ENCODE assay signal across 1 cellular context in the genomic region with DNA sequence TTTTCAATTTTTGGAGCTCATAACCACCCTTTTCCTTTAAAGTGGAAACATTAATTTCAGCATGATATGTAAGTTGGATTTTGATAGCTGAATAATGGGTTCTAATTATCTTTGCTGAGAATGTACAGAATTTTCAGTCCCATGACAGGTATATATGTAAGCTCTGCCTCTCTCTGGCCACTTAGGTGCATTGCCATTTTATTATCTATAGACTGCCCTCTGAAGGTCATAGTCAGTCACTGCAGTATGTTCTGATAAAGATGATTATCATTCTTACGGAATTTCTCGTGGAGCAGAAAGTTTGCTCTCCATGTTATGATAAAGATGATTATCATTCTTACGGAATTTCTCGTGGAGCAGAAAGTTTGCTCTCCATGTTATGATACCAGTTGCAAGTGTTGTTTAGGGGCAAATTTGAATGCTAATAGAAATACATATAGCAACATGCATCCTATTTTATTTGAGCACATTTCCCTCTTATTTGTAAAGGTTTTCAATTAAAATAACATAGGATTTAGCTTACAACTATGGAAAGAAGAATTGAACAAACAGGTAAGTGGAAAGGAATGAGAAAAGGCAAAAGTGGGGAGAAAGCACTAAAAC.
A peak's percentile ranks its signal among the peaks of the same experiment; 100 is the strongest.
TF ChIP-seq lines count a peak whose summit lies in the region.

No MANE protein-coding gene starts in this region.

TF ChIP-seq in HepG2, 621 proteins besides CTCF, POLR2A, EP300 and RAD21 (continues in another document):
- no peak for TF ChIP-seq ZC3H4 (CRISPR knock-in tag; IDR thresholded peaks at IDR 0.05; ENCODE audit: borderline replicate concordance)
- TF ChIP-seq, protein P1, sequence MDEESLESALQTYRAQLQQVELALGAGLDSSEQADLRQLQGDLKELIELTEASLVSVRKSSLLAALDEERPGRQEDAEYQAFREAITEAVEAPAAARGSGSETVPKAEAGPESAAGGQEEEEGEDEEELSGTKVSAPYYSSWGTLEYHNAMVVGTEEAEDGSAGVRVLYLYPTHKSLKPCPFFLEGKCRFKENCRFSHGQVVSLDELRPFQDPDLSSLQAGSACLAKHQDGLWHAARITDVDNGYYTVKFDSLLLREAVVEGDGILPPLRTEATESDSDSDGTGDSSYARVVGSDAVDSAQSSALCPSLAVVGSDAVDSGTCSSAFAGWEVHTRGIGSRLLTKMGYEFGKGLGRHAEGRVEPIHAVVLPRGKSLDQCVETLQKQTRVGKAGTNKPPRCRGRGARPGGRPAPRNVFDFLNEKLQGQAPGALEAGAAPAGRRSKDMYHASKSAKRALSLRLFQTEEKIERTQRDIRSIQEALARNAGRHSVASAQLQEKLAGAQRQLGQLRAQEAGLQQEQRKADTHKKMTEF (CRISPR knock-in tag; IDR thresholded peaks at IDR 0.05) = 0 out of 2 replicates have a peak, but pooled peaks have one; percentile 40
- TF ChIP-seq ZNF761 (CRISPR knock-in tag; conservative IDR thresholded peaks at IDR 0.05) = 0 out of 2 replicates have a peak, but pooled peaks have one; percentile 45
- peak; percentile 22 for TF ChIP-seq MED1 (CRISPR knock-in tag; IDR thresholded peaks at IDR 0.05)
- TF ChIP-seq, protein P2, sequence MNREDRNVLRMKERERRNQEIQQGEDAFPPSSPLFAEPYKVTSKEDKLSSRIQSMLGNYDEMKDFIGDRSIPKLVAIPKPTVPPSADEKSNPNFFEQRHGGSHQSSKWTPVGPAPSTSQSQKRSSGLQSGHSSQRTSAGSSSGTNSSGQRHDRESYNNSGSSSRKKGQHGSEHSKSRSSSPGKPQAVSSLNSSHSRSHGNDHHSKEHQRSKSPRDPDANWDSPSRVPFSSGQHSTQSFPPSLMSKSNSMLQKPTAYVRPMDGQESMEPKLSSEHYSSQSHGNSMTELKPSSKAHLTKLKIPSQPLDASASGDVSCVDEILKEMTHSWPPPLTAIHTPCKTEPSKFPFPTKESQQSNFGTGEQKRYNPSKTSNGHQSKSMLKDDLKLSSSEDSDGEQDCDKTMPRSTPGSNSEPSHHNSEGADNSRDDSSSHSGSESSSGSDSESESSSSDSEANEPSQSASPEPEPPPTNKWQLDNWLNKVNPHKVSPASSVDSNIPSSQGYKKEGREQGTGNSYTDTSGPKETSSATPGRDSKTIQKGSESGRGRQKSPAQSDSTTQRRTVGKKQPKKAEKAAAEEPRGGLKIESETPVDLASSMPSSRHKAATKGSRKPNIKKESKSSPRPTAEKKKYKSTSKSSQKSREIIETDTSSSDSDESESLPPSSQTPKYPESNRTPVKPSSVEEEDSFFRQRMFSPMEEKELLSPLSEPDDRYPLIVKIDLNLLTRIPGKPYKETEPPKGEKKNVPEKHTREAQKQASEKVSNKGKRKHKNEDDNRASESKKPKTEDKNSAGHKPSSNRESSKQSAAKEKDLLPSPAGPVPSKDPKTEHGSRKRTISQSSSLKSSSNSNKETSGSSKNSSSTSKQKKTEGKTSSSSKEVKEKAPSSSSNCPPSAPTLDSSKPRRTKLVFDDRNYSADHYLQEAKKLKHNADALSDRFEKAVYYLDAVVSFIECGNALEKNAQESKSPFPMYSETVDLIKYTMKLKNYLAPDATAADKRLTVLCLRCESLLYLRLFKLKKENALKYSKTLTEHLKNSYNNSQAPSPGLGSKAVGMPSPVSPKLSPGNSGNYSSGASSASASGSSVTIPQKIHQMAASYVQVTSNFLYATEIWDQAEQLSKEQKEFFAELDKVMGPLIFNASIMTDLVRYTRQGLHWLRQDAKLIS (CRISPR knock-in tag; IDR thresholded peaks at IDR 0.05) = 0 out of 2 replicates have a peak, but pooled peaks have one; percentile 2
- peak; percentile 79 for TF ChIP-seq STAG1 (CRISPR knock-in tag; IDR thresholded peaks at IDR 0.05)
- TF ChIP-seq, protein P3, sequence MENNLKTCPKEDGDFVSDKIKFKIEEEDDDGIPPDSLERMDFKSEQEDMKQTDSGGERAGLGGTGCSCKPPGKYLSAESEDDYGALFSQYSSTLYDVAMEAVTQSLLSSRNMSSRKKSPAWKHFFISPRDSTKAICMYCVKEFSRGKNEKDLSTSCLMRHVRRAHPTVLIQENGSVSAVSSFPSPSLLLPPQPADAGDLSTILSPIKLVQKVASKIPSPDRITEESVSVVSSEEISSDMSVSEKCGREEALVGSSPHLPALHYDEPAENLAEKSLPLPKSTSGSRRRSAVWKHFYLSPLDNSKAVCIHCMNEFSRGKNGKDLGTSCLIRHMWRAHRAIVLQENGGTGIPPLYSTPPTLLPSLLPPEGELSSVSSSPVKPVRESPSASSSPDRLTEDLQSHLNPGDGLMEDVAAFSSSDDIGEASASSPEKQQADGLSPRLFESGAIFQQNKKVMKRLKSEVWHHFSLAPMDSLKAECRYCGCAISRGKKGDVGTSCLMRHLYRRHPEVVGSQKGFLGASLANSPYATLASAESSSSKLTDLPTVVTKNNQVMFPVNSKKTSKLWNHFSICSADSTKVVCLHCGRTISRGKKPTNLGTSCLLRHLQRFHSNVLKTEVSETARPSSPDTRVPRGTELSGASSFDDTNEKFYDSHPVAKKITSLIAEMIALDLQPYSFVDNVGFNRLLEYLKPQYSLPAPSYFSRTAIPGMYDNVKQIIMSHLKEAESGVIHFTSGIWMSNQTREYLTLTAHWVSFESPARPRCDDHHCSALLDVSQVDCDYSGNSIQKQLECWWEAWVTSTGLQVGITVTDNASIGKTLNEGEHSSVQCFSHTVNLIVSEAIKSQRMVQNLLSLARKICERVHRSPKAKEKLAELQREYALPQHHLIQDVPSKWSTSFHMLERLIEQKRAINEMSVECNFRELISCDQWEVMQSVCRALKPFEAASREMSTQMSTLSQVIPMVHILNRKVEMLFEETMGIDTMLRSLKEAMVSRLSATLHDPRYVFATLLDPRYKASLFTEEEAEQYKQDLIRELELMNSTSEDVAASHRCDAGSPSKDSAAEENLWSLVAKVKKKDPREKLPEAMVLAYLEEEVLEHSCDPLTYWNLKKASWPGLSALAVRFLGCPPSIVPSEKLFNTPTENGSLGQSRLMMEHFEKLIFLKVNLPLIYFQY (CRISPR knock-in tag; IDR thresholded peaks at IDR 0.05; ENCODE audit: borderline replicate concordance) = no peak
- no peak for TF ChIP-seq ZNF432 (CRISPR knock-in tag; IDR thresholded peaks at IDR 0.05; ENCODE audit: borderline replicate concordance)
- 0 out of 2 replicates have a peak, but pooled peaks have one; percentile 23 for TF ChIP-seq SMAD3 (CRISPR knock-in tag; IDR thresholded peaks at IDR 0.05)
- TF ChIP-seq, protein P4, sequence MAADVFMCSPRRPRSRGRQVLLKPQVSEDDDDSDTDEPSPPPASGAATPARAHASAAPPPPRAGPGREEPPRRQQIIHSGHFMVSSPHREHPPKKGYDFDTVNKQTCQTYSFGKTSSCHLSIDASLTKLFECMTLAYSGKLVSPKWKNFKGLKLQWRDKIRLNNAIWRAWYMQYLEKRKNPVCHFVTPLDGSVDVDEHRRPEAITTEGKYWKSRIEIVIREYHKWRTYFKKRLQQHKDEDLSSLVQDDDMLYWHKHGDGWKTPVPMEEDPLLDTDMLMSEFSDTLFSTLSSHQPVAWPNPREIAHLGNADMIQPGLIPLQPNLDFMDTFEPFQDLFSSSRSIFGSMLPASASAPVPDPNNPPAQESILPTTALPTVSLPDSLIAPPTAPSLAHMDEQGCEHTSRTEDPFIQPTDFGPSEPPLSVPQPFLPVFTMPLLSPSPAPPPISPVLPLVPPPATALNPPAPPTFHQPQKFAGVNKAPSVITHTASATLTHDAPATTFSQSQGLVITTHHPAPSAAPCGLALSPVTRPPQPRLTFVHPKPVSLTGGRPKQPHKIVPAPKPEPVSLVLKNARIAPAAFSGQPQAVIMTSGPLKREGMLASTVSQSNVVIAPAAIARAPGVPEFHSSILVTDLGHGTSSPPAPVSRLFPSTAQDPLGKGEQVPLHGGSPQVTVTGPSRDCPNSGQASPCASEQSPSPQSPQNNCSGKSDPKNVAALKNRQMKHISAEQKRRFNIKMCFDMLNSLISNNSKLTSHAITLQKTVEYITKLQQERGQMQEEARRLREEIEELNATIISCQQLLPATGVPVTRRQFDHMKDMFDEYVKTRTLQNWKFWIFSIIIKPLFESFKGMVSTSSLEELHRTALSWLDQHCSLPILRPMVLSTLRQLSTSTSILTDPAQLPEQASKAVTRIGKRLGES (CRISPR knock-in tag; IDR thresholded peaks at IDR 0.05; ENCODE audit: borderline replicate concordance) = no peak
- peak; percentile 55; the same call in 1 of the 2 replicates for TF ChIP-seq GATAD2A (CRISPR knock-in tag; IDR thresholded peaks at IDR 0.05)
- no peak for TF ChIP-seq MTA3 (CRISPR knock-in tag; IDR thresholded peaks at IDR 0.05)
- TF ChIP-seq GTF3A (CRISPR knock-in tag; conservative IDR thresholded peaks at IDR 0.05) = no peak
- TF ChIP-seq, protein P5, sequence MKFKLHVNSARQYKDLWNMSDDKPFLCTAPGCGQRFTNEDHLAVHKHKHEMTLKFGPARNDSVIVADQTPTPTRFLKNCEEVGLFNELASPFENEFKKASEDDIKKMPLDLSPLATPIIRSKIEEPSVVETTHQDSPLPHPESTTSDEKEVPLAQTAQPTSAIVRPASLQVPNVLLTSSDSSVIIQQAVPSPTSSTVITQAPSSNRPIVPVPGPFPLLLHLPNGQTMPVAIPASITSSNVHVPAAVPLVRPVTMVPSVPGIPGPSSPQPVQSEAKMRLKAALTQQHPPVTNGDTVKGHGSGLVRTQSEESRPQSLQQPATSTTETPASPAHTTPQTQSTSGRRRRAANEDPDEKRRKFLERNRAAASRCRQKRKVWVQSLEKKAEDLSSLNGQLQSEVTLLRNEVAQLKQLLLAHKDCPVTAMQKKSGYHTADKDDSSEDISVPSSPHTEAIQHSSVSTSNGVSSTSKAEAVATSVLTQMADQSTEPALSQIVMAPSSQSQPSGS (CRISPR knock-in tag; IDR thresholded peaks at IDR 0.05) = 0 out of 2 replicates have a peak, but pooled peaks have one; percentile 19
- no peak for TF ChIP-seq MIER3 (CRISPR knock-in tag; IDR thresholded peaks at IDR 0.05; ENCODE audit: borderline replicate concordance)
- TF ChIP-seq, protein P6, sequence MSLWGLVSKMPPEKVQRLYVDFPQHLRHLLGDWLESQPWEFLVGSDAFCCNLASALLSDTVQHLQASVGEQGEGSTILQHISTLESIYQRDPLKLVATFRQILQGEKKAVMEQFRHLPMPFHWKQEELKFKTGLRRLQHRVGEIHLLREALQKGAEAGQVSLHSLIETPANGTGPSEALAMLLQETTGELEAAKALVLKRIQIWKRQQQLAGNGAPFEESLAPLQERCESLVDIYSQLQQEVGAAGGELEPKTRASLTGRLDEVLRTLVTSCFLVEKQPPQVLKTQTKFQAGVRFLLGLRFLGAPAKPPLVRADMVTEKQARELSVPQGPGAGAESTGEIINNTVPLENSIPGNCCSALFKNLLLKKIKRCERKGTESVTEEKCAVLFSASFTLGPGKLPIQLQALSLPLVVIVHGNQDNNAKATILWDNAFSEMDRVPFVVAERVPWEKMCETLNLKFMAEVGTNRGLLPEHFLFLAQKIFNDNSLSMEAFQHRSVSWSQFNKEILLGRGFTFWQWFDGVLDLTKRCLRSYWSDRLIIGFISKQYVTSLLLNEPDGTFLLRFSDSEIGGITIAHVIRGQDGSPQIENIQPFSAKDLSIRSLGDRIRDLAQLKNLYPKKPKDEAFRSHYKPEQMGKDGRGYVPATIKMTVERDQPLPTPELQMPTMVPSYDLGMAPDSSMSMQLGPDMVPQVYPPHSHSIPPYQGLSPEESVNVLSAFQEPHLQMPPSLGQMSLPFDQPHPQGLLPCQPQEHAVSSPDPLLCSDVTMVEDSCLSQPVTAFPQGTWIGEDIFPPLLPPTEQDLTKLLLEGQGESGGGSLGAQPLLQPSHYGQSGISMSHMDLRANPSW (CRISPR knock-in tag; IDR thresholded peaks at IDR 0.05; ENCODE audit: borderline replicate concordance) = peak; percentile 54; the same call in 1 of the 2 replicates
- TF ChIP-seq PHB2 (IDR thresholded peaks at IDR 0.05; ENCODE audit: partially characterized antibody) = no peak
- TF ChIP-seq, protein P7, sequence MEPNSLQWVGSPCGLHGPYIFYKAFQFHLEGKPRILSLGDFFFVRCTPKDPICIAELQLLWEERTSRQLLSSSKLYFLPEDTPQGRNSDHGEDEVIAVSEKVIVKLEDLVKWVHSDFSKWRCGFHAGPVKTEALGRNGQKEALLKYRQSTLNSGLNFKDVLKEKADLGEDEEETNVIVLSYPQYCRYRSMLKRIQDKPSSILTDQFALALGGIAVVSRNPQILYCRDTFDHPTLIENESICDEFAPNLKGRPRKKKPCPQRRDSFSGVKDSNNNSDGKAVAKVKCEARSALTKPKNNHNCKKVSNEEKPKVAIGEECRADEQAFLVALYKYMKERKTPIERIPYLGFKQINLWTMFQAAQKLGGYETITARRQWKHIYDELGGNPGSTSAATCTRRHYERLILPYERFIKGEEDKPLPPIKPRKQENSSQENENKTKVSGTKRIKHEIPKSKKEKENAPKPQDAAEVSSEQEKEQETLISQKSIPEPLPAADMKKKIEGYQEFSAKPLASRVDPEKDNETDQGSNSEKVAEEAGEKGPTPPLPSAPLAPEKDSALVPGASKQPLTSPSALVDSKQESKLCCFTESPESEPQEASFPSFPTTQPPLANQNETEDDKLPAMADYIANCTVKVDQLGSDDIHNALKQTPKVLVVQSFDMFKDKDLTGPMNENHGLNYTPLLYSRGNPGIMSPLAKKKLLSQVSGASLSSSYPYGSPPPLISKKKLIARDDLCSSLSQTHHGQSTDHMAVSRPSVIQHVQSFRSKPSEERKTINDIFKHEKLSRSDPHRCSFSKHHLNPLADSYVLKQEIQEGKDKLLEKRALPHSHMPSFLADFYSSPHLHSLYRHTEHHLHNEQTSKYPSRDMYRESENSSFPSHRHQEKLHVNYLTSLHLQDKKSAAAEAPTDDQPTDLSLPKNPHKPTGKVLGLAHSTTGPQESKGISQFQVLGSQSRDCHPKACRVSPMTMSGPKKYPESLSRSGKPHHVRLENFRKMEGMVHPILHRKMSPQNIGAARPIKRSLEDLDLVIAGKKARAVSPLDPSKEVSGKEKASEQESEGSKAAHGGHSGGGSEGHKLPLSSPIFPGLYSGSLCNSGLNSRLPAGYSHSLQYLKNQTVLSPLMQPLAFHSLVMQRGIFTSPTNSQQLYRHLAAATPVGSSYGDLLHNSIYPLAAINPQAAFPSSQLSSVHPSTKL (CRISPR knock-in tag; IDR thresholded peaks at IDR 0.05) = peak; percentile 14; the same call in 1 of the 2 replicates
- no peak for TF ChIP-seq FOSL1 (CRISPR knock-in tag; IDR thresholded peaks at IDR 0.05; ENCODE audit: borderline replicate concordance)
- no peak for TF ChIP-seq ZNF773 (CRISPR knock-in tag; IDR thresholded peaks at IDR 0.05; ENCODE audit: borderline replicate concordance)
- TF ChIP-seq, protein P8, sequence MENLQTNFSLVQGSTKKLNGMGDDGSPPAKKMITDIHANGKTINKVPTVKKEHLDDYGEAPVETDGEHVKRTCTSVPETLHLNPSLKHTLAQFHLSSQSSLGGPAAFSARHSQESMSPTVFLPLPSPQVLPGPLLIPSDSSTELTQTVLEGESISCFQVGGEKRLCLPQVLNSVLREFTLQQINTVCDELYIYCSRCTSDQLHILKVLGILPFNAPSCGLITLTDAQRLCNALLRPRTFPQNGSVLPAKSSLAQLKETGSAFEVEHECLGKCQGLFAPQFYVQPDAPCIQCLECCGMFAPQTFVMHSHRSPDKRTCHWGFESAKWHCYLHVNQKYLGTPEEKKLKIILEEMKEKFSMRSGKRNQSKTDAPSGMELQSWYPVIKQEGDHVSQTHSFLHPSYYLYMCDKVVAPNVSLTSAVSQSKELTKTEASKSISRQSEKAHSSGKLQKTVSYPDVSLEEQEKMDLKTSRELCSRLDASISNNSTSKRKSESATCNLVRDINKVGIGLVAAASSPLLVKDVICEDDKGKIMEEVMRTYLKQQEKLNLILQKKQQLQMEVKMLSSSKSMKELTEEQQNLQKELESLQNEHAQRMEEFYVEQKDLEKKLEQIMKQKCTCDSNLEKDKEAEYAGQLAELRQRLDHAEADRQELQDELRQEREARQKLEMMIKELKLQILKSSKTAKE (CRISPR knock-in tag; IDR thresholded peaks at IDR 0.05; ENCODE audit: borderline replicate concordance) = no peak
- no peak for TF ChIP-seq RCOR2 (CRISPR knock-in tag; IDR thresholded peaks at IDR 0.05)
- TF ChIP-seq SMC3 (IDR thresholded peaks at IDR 0.05; ENCODE audit: low read length) = peak; percentile 95
- TF ChIP-seq ZBTB42 (CRISPR knock-in tag; IDR thresholded peaks at IDR 0.05) = no peak
- TF ChIP-seq, protein P9, sequence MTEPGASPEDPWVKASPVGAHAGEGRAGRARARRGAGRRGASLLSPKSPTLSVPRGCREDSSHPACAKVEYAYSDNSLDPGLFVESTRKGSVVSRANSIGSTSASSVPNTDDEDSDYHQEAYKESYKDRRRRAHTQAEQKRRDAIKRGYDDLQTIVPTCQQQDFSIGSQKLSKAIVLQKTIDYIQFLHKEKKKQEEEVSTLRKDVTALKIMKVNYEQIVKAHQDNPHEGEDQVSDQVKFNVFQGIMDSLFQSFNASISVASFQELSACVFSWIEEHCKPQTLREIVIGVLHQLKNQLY (CRISPR knock-in tag; IDR thresholded peaks at IDR 0.05) = no peak
